ENCODE assay signal across 1 cellular context in genomic region chr2:173720310-173720709, GRCh38.
TF ChIP-seq lines count a peak whose summit lies in the region.

No MANE protein-coding gene starts in this region.

TF ChIP-seq in SK-N-SH treated with all-trans-retinoic acid at 6 μM for 48 hours, 23 proteins besides CTCF, POLR2A, EP300 and RAD21 (continued from another document):
- TF ChIP-seq TCF4 (CRISPR knock-in tag; IDR thresholded peaks at IDR 0.05; ENCODE audit: borderline replicate concordance) (no peak), GLIS3 (CRISPR knock-in tag; IDR thresholded peaks at IDR 0.05) (no peak), ZNF70 (CRISPR knock-in tag; IDR thresholded peaks at IDR 0.05) (no peak), OSR1 (CRISPR knock-in tag; IDR thresholded peaks at IDR 0.05) (no peak), PPARA (CRISPR knock-in tag; IDR thresholded peaks at IDR 0.05; ENCODE audit: borderline replicate concordance) (no peak)
